ENCODE assay signal across 27 cellular contexts in genomic region chr6:88734544-88734943, GRCh38.
A peak's percentile ranks its signal among the peaks of the same experiment; 100 is the strongest.
DNase-seq lines count a peak whose midpoint lies in the region; ATAC-seq, FAIRE-seq and TF ChIP-seq lines count a peak whose summit lies in the region.
"Had no signal": no experiment of that assay in that cellular context is flagged by ENCODE, and none has a peak within 500 bp of the region (broad histone marks: within the 10 kb centered on the region; RNA-seq: fewer than 3 reads in every experiment).

No MANE protein-coding gene starts in this region.

- peak; percentile 71 for ATAC-seq in GM18520 (IDR thresholded peaks at IDR 0.05; ENCODE audit: unreplicated experiment)
- no peak for ATAC-seq in GM12878
- ATAC-seq: Panc1 had no signal

- intact Hi-C loops in GM12878 (cut with micrococcal nuclease; ENCODE audit: unreplicated experiment): no loop called here

- 74% methylated on average over 4 of the region's 4 CpGs for WGBS in GM12878 (ENCODE audit: insufficient coverage, insufficient replicate concordance, low lambda C conversion rate, missing lambda C conversion rate)

- RAD21 ChIA-PET in GM12878 (lab: Charles Lee; ENCODE audit: unreplicated experiment): interaction anchor here (0.6 kb wide), 1 partner anchor 28 kb away, joined by 3 read pairs; no protein-coding TSS in a partner anchor

- CTCF ChIA-PET in GM12878 (lab: Yijun Ruan, JAX): interaction anchor here (0.9 to 1.1 kb wide), 2 partner anchors 10 to 599 kb away, joined by 3 read pairs; no protein-coding TSS in a partner anchor

- H3K79me2 ChIP-seq in GM12878 (ENCODE audit: control insufficient read depth, insufficient read depth, low read length): no peaks in the 10 kb centered on the region

- TF ChIP-seq CTCF in GM12878 (IDR thresholded peaks at IDR 0.05 in 2 of 3, conservative IDR thresholded peaks at IDR 0.05 in 1 of 3; ENCODE audit: control insufficient read depth in 2 of 3, extremely low read depth in 1 of 3, insufficient read depth in 1 of 3, low read depth in 3 of 3, low read length in 3 of 3): no peak

- H3K4me3 ChIP-seq in GM12878: no peak overlapping the region
- no peak overlapping the region for H3K4me3 ChIP-seq in effector memory CD4-positive, alpha-beta T cell (ENCODE audit: insufficient read depth, low read depth, low read length, poor library complexity, severe bottlenecking)
- H3K4me3 ChIP-seq: BLaER1, GM23248 had no signal

- no peaks in the 10 kb centered on the region; the same call in 1 of the 3 replicates for H3K9me3 ChIP-seq in GM12878 (replicated peaks; ENCODE audit: control insufficient read depth, insufficient read depth, low read length)
- no peaks in the 10 kb centered on the region for H3K9me3 ChIP-seq in effector memory CD4-positive, alpha-beta T cell (ENCODE audit: control insufficient read depth, low read length)
- H3K9me3 ChIP-seq: BLaER1, SK-N-SH had no signal

- no TSS peak for BruUV-seq in GM12878 (replicated peaks; lab: Mats Ljungman, UMichigan)

- H4K20me1 ChIP-seq in GM12878 (ENCODE audit: control insufficient read depth, insufficient read depth): no peaks in the 10 kb centered on the region
- H4K20me1 ChIP-seq: BLaER1 had no signal

- TF ChIP-seq POLR2A in GM12891 (IDR thresholded peaks at IDR 0.05; ENCODE audit: low read depth, low read length): no peak
- TF ChIP-seq POLR2A in H54 (IDR thresholded peaks at IDR 0.05; ENCODE audit: low read depth, low read length): no peak
- TF ChIP-seq POLR2A in GM12878 (IDR thresholded peaks at IDR 0.05; ENCODE audit: low read depth, low read length): no peak

- no peak overlapping the region for H3K9ac ChIP-seq in GM12878 (ENCODE audit: control insufficient read depth, insufficient read depth, low read length)
- H3K9ac ChIP-seq: BLaER1, GM23248, SK-N-SH had no signal

- no peak for TF ChIP-seq EP300 in GM12878 (IDR thresholded peaks at IDR 0.05; ENCODE audit: borderline replicate concordance in 1 of 2, control insufficient read depth in 1 of 2, low read depth in 2 of 2, low read length in 2 of 2)

- TF ChIP-seq RAD21 in GM12878 (IDR thresholded peaks at IDR 0.05; ENCODE audit: insufficient read depth, low read depth, low read length): no peak

- POLR2A ChIA-PET in GM12878 (lab: Charles Lee): interaction anchor here (1.0 kb wide), 1 partner anchor 93 kb away, joined by 3 read pairs; no protein-coding TSS in a partner anchor

- in situ Hi-C loops in GM12878 (cut with MboI): no loop called here

- H3K36me3 ChIP-seq in GM12878 (ENCODE audit: control insufficient read depth in 2 of 2, insufficient read depth in 2 of 2, low read length in 1 of 2): no peaks in the 10 kb centered on the region; a peak in 3 of 4 replicates
- H3K36me3 ChIP-seq in effector memory CD4-positive, alpha-beta T cell (ENCODE audit: control insufficient read depth, insufficient read depth, low read length): no peaks in the 10 kb centered on the region

- no peaks in the 10 kb centered on the region; the same call in 1 of the 2 replicates for H3K4me1 ChIP-seq in GM12878 (ENCODE audit: control insufficient read depth, insufficient read depth, low read length)
- no peaks in the 10 kb centered on the region for H3K4me1 ChIP-seq in effector memory CD4-positive, alpha-beta T cell (ENCODE audit: control insufficient read depth, insufficient read depth, low read length, poor library complexity, severe bottlenecking)
- H3K4me1 ChIP-seq: BLaER1 had no signal

- no peaks in the 10 kb centered on the region for H3K27me3 ChIP-seq in GM12878 (replicated peaks in 1 of 2; ENCODE audit: control insufficient read depth in 2 of 2, insufficient read depth in 2 of 2, low read length in 1 of 2)
- H3K27me3 ChIP-seq in effector memory CD4-positive, alpha-beta T cell (replicated peaks; ENCODE audit: control insufficient read depth, insufficient read depth, low read length, poor library complexity, severe bottlenecking): no peaks in the 10 kb centered on the region
- H3K27me3 ChIP-seq: BLaER1 had no signal

- H3K4me2 ChIP-seq in GM12878 (ENCODE audit: control insufficient read depth, insufficient read depth): peak overlapping the region; percentile 57
- H3K4me2 ChIP-seq: BLaER1, SK-N-SH had no signal

- FAIRE-seq in GM12891 (lab: Jason Lieb, UNC): peak; percentile 66
- FAIRE-seq in H54 (lab: Jason Lieb, UNC): peak; percentile 11
- FAIRE-seq in GM12878 (lab: Jason Lieb, UNC): peak; percentile 81

- SMC1A ChIA-PET in GM12878 (lab: Charles Lee; ENCODE audit: uncharacterized antibody, unreplicated experiment): interaction anchor here (0.9 to 1.2 kb wide), 3 partner anchors 17 to 241 kb away, joined by 3 to 4 read pairs (median 3); no protein-coding TSS in a partner anchor

- H3K27ac ChIP-seq in GM12878 (ENCODE audit: control insufficient read depth, insufficient read depth): peak overlapping the region; percentile 3; the same call in 1 of the 2 replicates
- no peak overlapping the region for H3K27ac ChIP-seq in effector memory CD4-positive, alpha-beta T cell (ENCODE audit: insufficient read depth, low read length, poor library complexity, severe bottlenecking)
- H3K27ac ChIP-seq: BLaER1, GM23248, HL-60, RWPE1 had no signal

- no peak overlapping the region; the same call in 1 of the 2 replicates for H2AFZ ChIP-seq in GM12878 (ENCODE audit: control insufficient read depth, low read depth, low read length)
- H2AFZ ChIP-seq: GM23248 had no signal

- no peak for DNase-seq in GM12891 (ENCODE audit: insufficient read length, low spot score)
- DNase-seq in H54 (ENCODE audit: insufficient read length, low spot score): no peak
- DNase-seq in GM12878 (ENCODE audit: low read depth, low spot score): no peak
- no peak for DNase-seq in SK-N-DZ (ENCODE audit: low spot score)
- no peak for DNase-seq in effector memory CD4-positive, alpha-beta T cell
- DNase-seq in middle frontal gyrus (ENCODE audit: extremely low spot score, low spot score): no peak
- DNase-seq: CD4-positive, CD25-positive, alpha-beta regulatory T cell; DMS153; DND-41; GM23248; H9; Karpas-422; NCI-H1092; NCI-H1436; NCI-H187; NCI-H2081 treated with DMSO at 0.1 percent for 48 hours; NCI-H2171; NCI-H226; NCI-H510A; NCI-H69; SIG-M5; SK-N-SH had no signal

TF ChIP-seq in GM12891, 5 proteins besides CTCF, POLR2A, EP300 and RAD21:
- TF ChIP-seq POLR2AphosphoS5 (IDR thresholded peaks at IDR 0.05; ENCODE audit: low read depth, low read length): no peak

TF ChIP-seq in GM12878, 131 proteins besides CTCF, POLR2A, EP300 and RAD21 (continues in another document):
- TF ChIP-seq PAX8 (IDR thresholded peaks at IDR 0.05) (no peak), KLF5 (IDR thresholded peaks at IDR 0.05; ENCODE audit: partially characterized antibody) (no peak), MLLT1 (IDR thresholded peaks at IDR 0.05) (no peak), NFXL1 (IDR thresholded peaks at IDR 0.05; ENCODE audit: borderline replicate concordance) (no peak), RUNX3 (IDR thresholded peaks at IDR 0.05; ENCODE audit: low read length) (no peak)
- TF ChIP-seq, protein P1, sequence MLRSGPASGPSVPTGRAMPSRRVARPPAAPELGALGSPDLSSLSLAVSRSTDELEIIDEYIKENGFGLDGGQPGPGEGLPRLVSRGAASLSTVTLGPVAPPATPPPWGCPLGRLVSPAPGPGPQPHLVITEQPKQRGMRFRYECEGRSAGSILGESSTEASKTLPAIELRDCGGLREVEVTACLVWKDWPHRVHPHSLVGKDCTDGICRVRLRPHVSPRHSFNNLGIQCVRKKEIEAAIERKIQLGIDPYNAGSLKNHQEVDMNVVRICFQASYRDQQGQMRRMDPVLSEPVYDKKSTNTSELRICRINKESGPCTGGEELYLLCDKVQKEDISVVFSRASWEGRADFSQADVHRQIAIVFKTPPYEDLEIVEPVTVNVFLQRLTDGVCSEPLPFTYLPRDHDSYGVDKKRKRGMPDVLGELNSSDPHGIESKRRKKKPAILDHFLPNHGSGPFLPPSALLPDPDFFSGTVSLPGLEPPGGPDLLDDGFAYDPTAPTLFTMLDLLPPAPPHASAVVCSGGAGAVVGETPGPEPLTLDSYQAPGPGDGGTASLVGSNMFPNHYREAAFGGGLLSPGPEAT (IDR thresholded peaks at IDR 0.05; ENCODE audit: low read depth): no peak
